1 cellular context compared by ENCODE assay signal in the genomic region with DNA sequence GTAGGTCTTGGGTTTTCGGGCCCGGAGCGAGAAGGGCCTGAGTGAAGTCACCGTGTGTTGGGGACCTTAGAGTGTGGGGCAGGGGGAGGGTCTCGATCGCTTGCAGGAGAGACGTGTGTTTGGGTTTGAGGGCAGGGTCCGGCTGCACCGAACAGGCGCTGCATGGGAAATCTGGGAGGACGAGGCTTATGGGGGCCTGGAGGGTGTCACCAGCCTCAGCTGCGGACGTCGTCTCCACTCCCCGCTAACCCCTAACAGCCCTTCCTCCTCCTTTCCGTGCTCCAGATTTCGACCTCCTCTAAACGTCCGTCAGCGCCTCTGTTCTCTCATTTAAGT.
TF ChIP-seq lines count a peak whose summit lies in the region.

No MANE protein-coding gene starts in this region.

TF ChIP-seq in HepG2, 621 proteins besides CTCF, POLR2A, EP300 and RAD21:
- TF ChIP-seq RBM39 (IDR thresholded peaks at IDR 0.05; ENCODE audit: low read depth, low read length, poor library complexity, severe bottlenecking) (peak; percentile 17), KLF12 (CRISPR knock-in tag; IDR thresholded peaks at IDR 0.05; ENCODE audit: borderline replicate concordance) (0 out of 2 replicates have a peak, but pooled peaks have one; percentile 6), ZNF530 (CRISPR knock-in tag; IDR thresholded peaks at IDR 0.05; ENCODE audit: low read depth) (0 out of 2 replicates have a peak, but pooled peaks have one; percentile 49), ZNF678 (CRISPR knock-in tag; IDR thresholded peaks at IDR 0.05) (0 out of 2 replicates have a peak, but pooled peaks have one; percentile 5), ZNF317 (CRISPR knock-in tag; IDR thresholded peaks at IDR 0.05) (0 out of 2 replicates have a peak, but pooled peaks have one; percentile 6)
- TF ChIP-seq, protein P1, sequence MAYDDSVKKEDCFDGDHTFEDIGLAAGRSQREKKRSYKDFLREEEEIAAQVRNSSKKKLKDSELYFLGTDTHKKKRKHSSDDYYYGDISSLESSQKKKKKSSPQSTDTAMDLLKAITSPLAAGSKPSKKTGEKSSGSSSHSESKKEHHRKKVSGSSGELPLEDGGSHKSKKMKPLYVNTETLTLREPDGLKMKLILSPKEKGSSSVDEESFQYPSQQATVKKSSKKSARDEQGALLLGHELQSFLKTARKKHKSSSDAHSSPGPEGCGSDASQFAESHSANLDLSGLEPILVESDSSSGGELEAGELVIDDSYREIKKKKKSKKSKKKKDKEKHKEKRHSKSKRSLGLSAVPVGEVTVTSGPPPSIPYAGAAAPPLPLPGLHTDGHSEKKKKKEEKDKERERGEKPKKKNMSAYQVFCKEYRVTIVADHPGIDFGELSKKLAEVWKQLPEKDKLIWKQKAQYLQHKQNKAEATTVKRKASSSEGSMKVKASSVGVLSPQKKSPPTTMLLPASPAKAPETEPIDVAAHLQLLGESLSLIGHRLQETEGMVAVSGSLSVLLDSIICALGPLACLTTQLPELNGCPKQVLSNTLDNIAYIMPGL (CRISPR knock-in tag; IDR thresholded peaks at IDR 0.05; ENCODE audit: borderline replicate concordance in 1 of 2, low read depth in 1 of 2) = peak in 1 of 2 experiments; percentile 28; a peak in 1 of 4 replicates
